In the genomic region with DNA sequence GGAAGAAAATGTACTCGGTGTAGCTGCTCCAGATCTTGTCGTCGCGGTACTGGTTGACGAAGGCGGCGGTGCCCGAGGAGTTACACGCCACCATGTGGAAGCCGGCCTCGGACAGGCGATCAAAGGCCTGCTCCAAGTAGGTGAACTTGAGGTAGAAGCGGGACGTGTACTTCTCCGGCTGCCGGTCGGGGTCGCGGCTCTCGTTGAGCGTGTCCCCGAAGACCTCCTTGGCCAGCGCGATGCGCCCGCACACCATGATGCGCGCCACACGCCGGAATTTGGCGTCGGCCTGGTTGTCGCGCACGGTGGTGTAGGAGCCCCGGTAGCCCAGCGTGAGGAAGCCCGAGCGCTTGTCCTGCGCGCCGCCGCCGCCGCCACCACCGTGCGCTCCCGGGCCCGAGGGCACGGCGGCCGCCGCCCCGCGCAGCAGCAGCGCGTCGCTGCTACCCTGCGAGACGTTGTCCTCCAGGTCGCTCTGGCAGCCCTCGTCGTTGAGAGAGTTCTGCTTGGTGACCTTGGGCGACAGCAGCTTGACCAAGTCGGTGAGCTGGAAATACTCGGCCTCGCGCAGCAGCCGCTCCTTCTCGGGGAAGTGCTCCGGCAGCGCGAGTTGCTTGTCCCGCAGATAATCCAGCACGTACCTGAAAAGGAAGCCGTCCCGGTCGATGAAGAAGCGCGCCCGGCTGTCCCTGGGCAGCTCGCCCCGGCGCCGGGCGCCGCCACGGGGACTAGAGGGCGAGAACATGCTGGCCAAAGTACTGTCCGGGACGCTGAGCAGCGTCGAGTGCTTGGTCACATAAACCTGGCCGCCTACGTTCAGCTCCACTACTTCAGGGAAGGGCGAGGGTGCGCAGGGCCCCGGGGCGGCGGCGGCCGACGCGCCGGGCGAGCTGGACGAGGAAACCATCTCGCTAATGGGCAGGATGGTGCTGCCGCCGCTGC, we compare ENCODE assay signal across 9 cellular contexts. TPM values are rescaled to one million over a fixed set of nuclear protein-coding genes. Genes with fewer than 3 reads are reported as not detected.
DNase-seq lines count a peak whose midpoint lies in the region; ATAC-seq and TF ChIP-seq lines count a peak whose summit lies in the region.
"Had no signal": no experiment of that assay in that cellular context is flagged by ENCODE, and none has a peak within 500 bp of the region (broad histone marks: within the 10 kb centered on the region; RNA-seq: fewer than 3 reads in every experiment).

No MANE protein-coding gene starts in this region.

- TF ChIP-seq CTCF in CD8-positive, alpha-beta T cell (IDR thresholded peaks at IDR 0.05), result no peak
- TF ChIP-seq CTCF in esophagus squamous epithelium (IDR thresholded peaks at IDR 0.05) (no peak), natural killer cell (IDR thresholded peaks at IDR 0.05) (no peak)

- H3K36me3 Mint-ChIP-seq in CD8-positive, alpha-beta T cell, result no peaks in the 10 kb centered on the region
- H3K36me3 Mint-ChIP-seq in natural killer cell, result no peaks in the 10 kb centered on the region

- H3K27ac Mint-ChIP-seq in CD8-positive, alpha-beta T cell, result no peak overlapping the region
- no peak overlapping the region for H3K27ac Mint-ChIP-seq in natural killer cell
- H3K27ac Mint-ChIP-seq: activated naive CD4-positive, alpha-beta T cell treated with anti-CD3 and anti-CD28 coated beads, Interleukin-2, amount 50 U/mL, for 72 hours had no signal

- POLR2A ChIA-PET in CD8-positive, alpha-beta T cell (lab: Charles Lee), result no interaction called here

- H3K4me3 ChIP-seq in CD8-positive, alpha-beta T cell (ENCODE audit: low read depth, low read length), result peak overlapping the region; percentile 33
- H3K4me3 ChIP-seq in esophagus squamous epithelium, result peak overlapping the region; percentile 45 to 71 (median 50)

- H3K27me3 Mint-ChIP-seq in CD8-positive, alpha-beta T cell (ENCODE audit: low read depth), result peaks cover 44% of the 10 kb centered on the region
- H3K27me3 Mint-ChIP-seq in natural killer cell (ENCODE audit: low read depth in 2 of 2), result peaks cover 20 to 25% of the 10 kb centered on the region in 2 donors

- H3K4me1 Mint-ChIP-seq in CD8-positive, alpha-beta T cell (ENCODE audit: low read depth), result peaks cover 11% of the 10 kb centered on the region
- H3K4me1 Mint-ChIP-seq in natural killer cell, result peaks cover 0 to 5% of the 10 kb centered on the region in 2 donors

- peak overlapping the region; percentile 61 for H3K4me3 Mint-ChIP-seq in CD8-positive, alpha-beta T cell
- H3K4me3 Mint-ChIP-seq in natural killer cell, result peak overlapping the region; percentile 13

- no peak for DNase-seq in CD8-positive, alpha-beta T cell
- DNase-seq in SK-N-DZ (ENCODE audit: low spot score), result peak; percentile 64
- DNase-seq in esophagus squamous epithelium (lab: John Stamatoyannopoulos, UW), result no peak
- DNase-seq in natural killer cell, result no peak
- DNase-seq in NCI-H1048 (lab: John Stamatoyannopoulos, UW), result no peak
- no peak for DNase-seq in NK-92 treated with Interleukin-12 subunit alpha and Interleukin-12 subunit beta, amount 100 ng/mL, for 24 hours (lab: John Stamatoyannopoulos, UW)

- ATAC-seq in CD8-positive, alpha-beta T cell, result no peak
- ATAC-seq in GM21737 (IDR thresholded peaks at IDR 0.05; ENCODE audit: unreplicated experiment) (peak; percentile 8), natural killer cell (no peak), HG03108 (IDR thresholded peaks at IDR 0.05; ENCODE audit: unreplicated experiment) (no peak)

- peaks cover 8% of the 10 kb centered on the region for H3K4me1 ChIP-seq in CD8-positive, alpha-beta T cell (ENCODE audit: insufficient read depth, low read length)
- H3K4me1 ChIP-seq in esophagus squamous epithelium, result peaks cover 0 to 38% (median 11%) of the 10 kb centered on the region in 3 donors

- no peaks in the 10 kb centered on the region for H3K9me3 ChIP-seq in CD8-positive, alpha-beta T cell (ENCODE audit: low read length)
- H3K9me3 ChIP-seq in esophagus squamous epithelium, result no peaks in the 10 kb centered on the region

- H3K36me3 ChIP-seq in CD8-positive, alpha-beta T cell (ENCODE audit: insufficient read depth, low read length), result no peaks in the 10 kb centered on the region
- H3K36me3 ChIP-seq in esophagus squamous epithelium, result no peaks in the 10 kb centered on the region

- TF ChIP-seq POLR2A in esophagus squamous epithelium (IDR thresholded peaks at IDR 0.05), result no peak

- WGBS in esophagus squamous epithelium, 2 donors, result 0% methylated on average over 3 to 11 of the region's 110 CpGs

- intact Hi-C loops in CD8-positive, alpha-beta T cell (cut with DNase I, micrococcal nuclease), result no loop called here
- intact Hi-C loops in esophagus squamous epithelium (cut with DNase I) (no loop called here), natural killer cell (cut with micrococcal nuclease) (no loop called here)

- no peak overlapping the region for H3K27ac ChIP-seq in CD8-positive, alpha-beta T cell (ENCODE audit: low read depth, low read length)
- H3K27ac ChIP-seq in esophagus squamous epithelium, result peak overlapping the region; percentile 36 to 67 (median 60)

- peaks cover 12% of the 10 kb centered on the region for H3K27me3 ChIP-seq in CD8-positive, alpha-beta T cell (ENCODE audit: insufficient read depth, low read length)
- peaks cover 0 to 81% (median 7%) of the 10 kb centered on the region in 4 donors for H3K27me3 ChIP-seq in esophagus squamous epithelium

- CTCF ChIA-PET in CD8-positive, alpha-beta T cell (lab: Charles Lee), result interaction anchor here (0.7 kb wide), 1 partner anchor 132 kb away, joined by 3 read pairs; no protein-coding TSS in a partner anchor

- H3K9me3 Mint-ChIP-seq in CD8-positive, alpha-beta T cell, result no peaks in the 10 kb centered on the region
- H3K9me3 Mint-ChIP-seq in natural killer cell, result peaks cover 4 to 7% of the 10 kb centered on the region in 2 donors
- H3K9me3 Mint-ChIP-seq: activated naive CD4-positive, alpha-beta T cell treated with anti-CD3 and anti-CD28 coated beads, Interleukin-2, amount 50 U/mL, for 72 hours had no signal

RNA-seq across cellular contexts. Expression of a gene that starts 0.8 kb away (rescaled TPM):
- total RNA-seq in CD8-positive, alpha-beta T cell, result not detected
- polyA plus RNA-seq in SK-N-DZ (2014; cell fraction: cytosol; rRNA removed), result 8.5 and 24.1 TPM in 2 replicates
- 13.0 and 16.5 TPM in 2 replicates for polyA plus RNA-seq in SK-N-DZ (2014; cell fraction: nucleus; rRNA removed)
- under 1 TPM in 3 of 4 donors, not detected in 1; 0.45 to 0.95 (median 0.85) TPM for total RNA-seq in esophagus squamous epithelium
- total RNA-seq in natural killer cell, result not detected
- total RNA-seq: activated naive CD4-positive, alpha-beta T cell treated with anti-CD3 and anti-CD28 coated beads, Interleukin-2, amount 50 U/mL, for 72 hours had no signal
